ENCODE assay signal across 1 cellular context in genomic region chr6:15336905-15337583, GRCh38.
TF ChIP-seq lines count a peak whose summit lies in the region.

No MANE protein-coding gene starts in this region.

TF ChIP-seq in IMR-90, 13 proteins besides CTCF, POLR2A, EP300 and RAD21:
- no peak for TF ChIP-seq ELK1 (IDR thresholded peaks at IDR 0.05; ENCODE audit: borderline replicate concordance, low read depth, low read length)
- TF ChIP-seq BHLHE40 (IDR thresholded peaks at IDR 0.05; ENCODE audit: low read depth, low read length), result no peak
- no peak for TF ChIP-seq NFE2L2 (IDR thresholded peaks at IDR 0.05; ENCODE audit: low read depth, low read length)
- no peak for TF ChIP-seq CHD1 (IDR thresholded peaks at IDR 0.05; ENCODE audit: low read depth, low read length)
- TF ChIP-seq MXI1 (IDR thresholded peaks at IDR 0.05; ENCODE audit: borderline replicate concordance, low read depth, low read length), result no peak
- no peak for TF ChIP-seq USF2 (IDR thresholded peaks at IDR 0.05; ENCODE audit: low read depth, low read length)
- no peak for TF ChIP-seq CEBPB (IDR thresholded peaks at IDR 0.05; ENCODE audit: low read depth, low read length)
- no peak for TF ChIP-seq RCOR1 (IDR thresholded peaks at IDR 0.05; ENCODE audit: insufficient replicate concordance, low read length)
- TF ChIP-seq RFX5 (IDR thresholded peaks at IDR 0.05; ENCODE audit: low read depth, low read length), result no peak
